ENCODE assay signal across 26 cellular contexts in the genomic region with DNA sequence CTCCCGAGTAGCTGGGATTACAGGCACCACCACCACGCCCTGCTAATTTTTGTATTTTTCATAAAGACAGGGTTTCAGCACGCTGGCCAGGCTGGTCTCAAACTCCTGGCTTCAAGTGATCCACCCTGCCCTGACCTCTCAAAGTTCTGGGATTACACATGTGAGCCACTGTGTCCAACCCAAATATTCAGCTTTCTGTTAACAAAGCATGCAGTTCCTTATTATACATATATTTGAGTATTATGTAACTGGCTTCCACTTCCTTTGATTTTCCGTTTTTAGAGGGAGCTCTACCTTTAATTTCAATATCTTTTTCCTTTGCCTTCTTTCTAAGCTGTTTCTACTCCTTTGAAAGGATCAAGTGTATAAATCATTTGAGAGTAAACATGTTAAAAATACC. TPM values are rescaled to one million over a fixed set of nuclear protein-coding genes. Genes with fewer than 3 reads are reported as not detected.
DNase-seq lines count a peak whose midpoint lies in the region; ATAC-seq, FAIRE-seq and TF ChIP-seq lines count a peak whose summit lies in the region.
"Had no signal": no experiment of that assay in that cellular context is flagged by ENCODE, and none has a peak within 500 bp of the region (broad histone marks: within the 10 kb centered on the region; RNA-seq: fewer than 3 reads in every experiment).

No MANE protein-coding gene starts in this region.

- ATAC-seq in K562 (peak; percentile 22), HG03439 (IDR thresholded peaks at IDR 0.05; ENCODE audit: unreplicated experiment) (no peak)
- ATAC-seq: HepG2 had no signal

- no peak for TF ChIP-seq EP300 in K562 (IDR thresholded peaks at IDR 0.05; ENCODE audit: low read length)

- no peaks in the 10 kb centered on the region for H4K20me1 ChIP-seq in K562 (replicated peaks; ENCODE audit: control insufficient read depth, insufficient read depth, low read length)

- H3K9me3 Mint-ChIP-seq in MCF 10A (ENCODE audit: unreplicated experiment) = no peaks in the 10 kb centered on the region
- H3K9me3 Mint-ChIP-seq: CD4-positive, CD25-positive, alpha-beta regulatory T cell had no signal

- TF ChIP-seq RAD21 in K562 (CRISPR knock-in tag; conservative IDR thresholded peaks at IDR 0.05 in 1 of 2, IDR thresholded peaks at IDR 0.05 in 1 of 2) = no peak

- H3K36me3 ChIP-seq in breast epithelium = no peaks in the 10 kb centered on the region
- H3K36me3 ChIP-seq in K562 (ENCODE audit: control insufficient read depth, insufficient read depth, low read length) = peaks cover 49% of the 10 kb centered on the region
- no peaks in the 10 kb centered on the region for H3K36me3 ChIP-seq in neutrophil

- no peaks in the 10 kb centered on the region for H3K9me1 ChIP-seq in K562 (ENCODE audit: control insufficient read depth, insufficient read depth, low read length)

- POLR2A ChIA-PET in MCF 10A (lab: Yijun Ruan, JAX) (interaction anchor here (0.6 to 1.7 kb wide), 9 partner anchors 8 to 85 kb away, joined by 3 to 5 read pairs (median 3); no protein-coding TSS in a partner anchor), K562 (lab: Yijun Ruan, JAX) (interaction anchor here (0.6 to 2.9 kb wide), 6 partner anchors 9 to 60 kb away, joined by 3 to 14 read pairs (median 4); no protein-coding TSS in a partner anchor)

- peak overlapping the region; percentile 20 for H3K27ac Mint-ChIP-seq in MCF 10A (ENCODE audit: low read depth, unreplicated experiment)
- H3K27ac Mint-ChIP-seq: CD4-positive, CD25-positive, alpha-beta regulatory T cell had no signal

- H3K27ac ChIP-seq in breast epithelium (no peak overlapping the region), K562 (ENCODE audit: extremely low read depth, low read depth, low read length) (peak overlapping the region; percentile 52; the same call in 1 of the 3 replicates), neutrophil (peak overlapping the region; percentile 28)
- H3K27ac ChIP-seq: PC-9 had no signal

- peaks cover 5% of the 10 kb centered on the region for H3K36me3 Mint-ChIP-seq in MCF 10A (ENCODE audit: insufficient read depth, unreplicated experiment)

- in situ Hi-C loops in K562 (cut with MboI) = no loop called here

- H3K4me1 Mint-ChIP-seq in MCF 10A (ENCODE audit: insufficient read depth, unreplicated experiment) = peaks cover 19% of the 10 kb centered on the region

- H2AFZ ChIP-seq in K562 (ENCODE audit: low read depth, low read length) = no peak overlapping the region
- H2AFZ ChIP-seq: PC-9 had no signal

- H3K4me3 Mint-ChIP-seq in MCF 10A (ENCODE audit: unreplicated experiment) = no peak overlapping the region

- no peak for TF ChIP-seq CTCF in MCF 10A (IDR thresholded peaks at IDR 0.05; ENCODE audit: unreplicated experiment)
- TF ChIP-seq CTCF in breast epithelium (IDR thresholded peaks at IDR 0.05) = no peak
- TF ChIP-seq CTCF in K562 (IDR thresholded peaks at IDR 0.05 in 2 of 3, conservative IDR thresholded peaks at IDR 0.05 in 1 of 3; ENCODE audit: insufficient read depth in 2 of 3, low read depth in 1 of 3, low read length in 3 of 3) = no peak
- no peak for TF ChIP-seq CTCF in neutrophil (IDR thresholded peaks at IDR 0.05)

- H3K4me1 ChIP-seq in breast epithelium = no peaks in the 10 kb centered on the region
- H3K4me1 ChIP-seq in K562 (replicated peaks in 1 of 2; ENCODE audit: control insufficient read depth in 2 of 2, insufficient read depth in 2 of 2, low read length in 2 of 2) = peaks cover 0 to 32% of the 10 kb centered on the region in 2 experiments; a peak in 3 of 5 replicates
- peaks cover 8 to 14% of the 10 kb centered on the region in 2 experiments for H3K4me1 ChIP-seq in neutrophil (ENCODE audit: control insufficient read depth in 1 of 2, insufficient read depth in 1 of 2, low read depth in 1 of 2, low read length in 1 of 2)

- CTCF ChIA-PET in MCF 10A (lab: Yijun Ruan, JAX) = interaction anchor here (1.4 kb wide), 1 partner anchor 60 kb away, joined by 3 read pairs; no protein-coding TSS in a partner anchor
- CTCF ChIA-PET in K562 (lab: Yijun Ruan, JAX; ENCODE audit: low intra/inter-chr PET ratio) = no interaction called here

- no peaks in the 10 kb centered on the region for H3K27me3 ChIP-seq in breast epithelium
- no peaks in the 10 kb centered on the region for H3K27me3 ChIP-seq in K562 (ENCODE audit: control insufficient read depth in 2 of 2, insufficient read depth in 2 of 2, low read length in 2 of 2)
- H3K27me3 ChIP-seq in neutrophil = no peaks in the 10 kb centered on the region
- H3K27me3 ChIP-seq: MG63 had no signal

- DNase-seq in MCF 10A (ENCODE audit: unreplicated experiment) = no peak
- no peak for DNase-seq in breast epithelium (ENCODE audit: low spot score in 2 of 2)
- DNase-seq in K562 (ENCODE audit: extremely low read depth in 1 of 4, low spot score in 3 of 4) = no peak
- DNase-seq in nucleus accumbens (lab: John Stamatoyannopoulos, UW) = no peak
- DNase-seq in activated CD4-positive, alpha-beta T cell treated with anti-CD3 and anti-CD28 coated beads, Interleukin-2, amount 50 U/mL, for 48 hours = no peak
- DNase-seq: CD4-positive, CD25-positive, alpha-beta regulatory T cell; DMS153; DND-41; KBM-7; MG63; NCI-H1092 treated with DMSO at 0.1 percent for 48 hours; NCI-H1436 treated with DMSO at 0.1 percent for 48 hours; NCI-H187 treated with DMSO at 0.1 percent for 48 hours; NCI-H2171 treated with DMSO at 0.1 percent for 48 hours; NCI-H446; NCI-H524 treated with DMSO at 0.1 percent for 48 hours; NCI-H82; NK-92 treated with Interleukin-12 subunit alpha and Interleukin-12 subunit beta, amount 100 ng/mL, for 24 hours; PC-9; RPMI8226; SHP77 treated with DMSO at 0.1 percent for 48 hours had no signal

- 50% methylated on average over 4 of the region's 4 CpGs for WGBS in K562 (ENCODE audit: insufficient coverage, low coverage, missing lambda C conversion rate)

- intact Hi-C loops in MCF 10A (cut with micrococcal nuclease) (no loop called here), breast epithelium (cut with DNase I; ENCODE audit: low total_unique reads) (no loop called here), K562 (cut with micrococcal nuclease) (no loop called here)

- TF ChIP-seq POLR2A in breast epithelium (IDR thresholded peaks at IDR 0.05) = no peak
- 0 out of 2 replicates have a peak, but pooled peaks have one; percentile 34 for TF ChIP-seq POLR2A in K562 (conservative IDR thresholded peaks at IDR 0.05)

- BruUV-seq in MCF 10A (replicated peaks; lab: Mats Ljungman, UMichigan) (no TSS peak), K562 (replicated peaks; lab: Mats Ljungman, UMichigan) (no TSS peak)

- no peak overlapping the region for H3K4me3 ChIP-seq in breast epithelium
- no peak overlapping the region for H3K4me3 ChIP-seq in K562
- H3K4me3 ChIP-seq in neutrophil (ENCODE audit: low read depth in 1 of 2, low read length in 1 of 2) = no peak overlapping the region
- H3K4me3 ChIP-seq: MG63, PC-9 had no signal

- H3K79me2 ChIP-seq in K562 (ENCODE audit: control insufficient read depth, insufficient read depth, low read length) = peaks cover 97% of the 10 kb centered on the region

- no peaks in the 10 kb centered on the region for H3K27me3 Mint-ChIP-seq in MCF 10A (ENCODE audit: insufficient read depth, unreplicated experiment)
- H3K27me3 Mint-ChIP-seq: CD4-positive, CD25-positive, alpha-beta regulatory T cell had no signal

- FAIRE-seq in K562 (lab: Jason Lieb, UNC) = no peak
- FAIRE-seq: GM18507, H54, HepG2 had no signal

- H3K9ac ChIP-seq in K562 (ENCODE audit: insufficient read depth in 1 of 2, low read depth in 2 of 2, low read length in 2 of 2) = peak overlapping the region; percentile 13 to 44; a peak in 1 of 4 replicates

- no peak overlapping the region for H3K4me2 ChIP-seq in K562 (ENCODE audit: insufficient read depth, low read length)
- H3K4me2 ChIP-seq: PC-9 had no signal

- H3K9me3 ChIP-seq in breast epithelium (no peaks in the 10 kb centered on the region), K562 (replicated peaks; ENCODE audit: control insufficient read depth, insufficient read depth, low read depth, low read length) (no peaks in the 10 kb centered on the region), neutrophil (no peaks in the 10 kb centered on the region)
- H3K9me3 ChIP-seq: MG63 had no signal

TF ChIP-seq in K562, 482 proteins besides CTCF, POLR2A, EP300 and RAD21 (continues in another document):
- TF ChIP-seq PRMT5 (CRISPR knock-in tag; IDR thresholded peaks at IDR 0.05) (no peak), SMARCB1 (IDR thresholded peaks at IDR 0.05; ENCODE audit: insufficient read length, low read depth) (no peak), MYBL2 (IDR thresholded peaks at IDR 0.05; ENCODE audit: low read depth) (no peak), MYBL2 (CRISPR knock-in tag; IDR thresholded peaks at IDR 0.05; ENCODE audit: borderline replicate concordance) (no peak), HNRNPH1 (optimal IDR thresholded peaks at IDR 0.05; ENCODE audit: low read depth, low read length) (no peak)

RNA-seq across cellular contexts. Expression of gene TSC22D2, which starts 26.2 kb away (rescaled TPM):
- total RNA-seq in MCF 10A (2022) (31.2 and 36.2 TPM in 2 replicates), breast epithelium (10 to 100 TPM; 12.1 to 19.8 (median 16.5) TPM), K562 (2014; rRNA removed) (5.5 and 6.3 TPM in 2 replicates), K562 (2014; rRNA removed; fragmentation: Illumina TruSeq; extraction: Trizol) (19.3 and 20.4 TPM in 2 replicates), K562 (2015; rRNA removed; fragmentation: Illumina TruSeq; extraction: Trizol) (12.9 and 16.3 TPM in 2 replicates), K562 (2021) (28.1 and 31.3 TPM in 2 replicates)
- 46.2 and 128 TPM in 2 replicates for total RNA-seq in K562 (2011; cell fraction: chromatin; rRNA removed; ENCODE audit: low replicate concordance)
- total RNA-seq in K562 (2011; cell fraction: nucleolus; rRNA removed) = 25.0 and 35.4 TPM in 2 replicates
- 54.4 and 79.5 TPM in 2 replicates for total RNA-seq in K562 (2011; cell fraction: nucleoplasm; rRNA removed)
- polyA plus RNA-seq in K562 (2011; rRNA removed) (17.8 and 18.4 TPM in 2 replicates), K562 (2014; fragmentation: Illumina TruSeq; extraction: Trizol) (24.6 and 29.3 TPM in 2 replicates), K562 (2014; fragmentation: Nextera tagmentation; extraction: Ambion mirVana) (10 to 100 TPM; 21.7 to 44.0 TPM), K562 (2014; rRNA removed) (11.4 and 14.1 TPM in 2 replicates)
- polyA plus RNA-seq in K562 (2011; cell fraction: cytosol; rRNA removed) = 5.1 and 7.1 TPM in 2 replicates
- 25.0 and 33.7 TPM in 2 replicates for polyA plus RNA-seq in K562 (2011; cell fraction: nucleus; rRNA removed)
- polyA plus RNA-seq in K562 (2012) = 13.5 and 19.8 TPM in 2 replicates
- polyA minus RNA-seq in K562 (2011; rRNA and poly(A)+ RNA removed) = 44.1 and 49.7 TPM in 2 replicates
- 18.9 and 26.2 TPM in 2 replicates for polyA minus RNA-seq in K562 (2011; cell fraction: cytosol; rRNA and poly(A)+ RNA removed)
- polyA minus RNA-seq in K562 (2011; cell fraction: nucleus; rRNA and poly(A)+ RNA removed) = 51.2 and 64.6 TPM in 2 replicates

Comparison
In these comparisons a context has a peak if more than half of its experiments do, and no peak if none do; other contexts are left out.
1. H3K27ac ChIP-seq: peak in K562 (single experiment) and neutrophil (single experiment); none in breast epithelium (0 of 2).